Comparison of ENCODE assay signal across 1 cellular context in genomic region chr7:118152149-118152548, GRCh38.
TF ChIP-seq lines count a peak whose summit lies in the region.

No MANE protein-coding gene starts in this region.

TF ChIP-seq in GM12878, 131 proteins besides CTCF, POLR2A, EP300 and RAD21 (continued from another document):
- TF ChIP-seq PBX3 (IDR thresholded peaks at IDR 0.05; ENCODE audit: insufficient replicate concordance, low read depth, low read length) (no peak), CHD4 (IDR thresholded peaks at IDR 0.05) (no peak), ZNF622 (IDR thresholded peaks at IDR 0.05) (no peak), DPF2 (IDR thresholded peaks at IDR 0.05) (no peak), MTA2 (IDR thresholded peaks at IDR 0.05; ENCODE audit: low read depth) (no peak)
TF ChIP-seq in GM12878: peak in this region for 0.
